12 cellular contexts compared by ENCODE assay signal in the genomic region with DNA sequence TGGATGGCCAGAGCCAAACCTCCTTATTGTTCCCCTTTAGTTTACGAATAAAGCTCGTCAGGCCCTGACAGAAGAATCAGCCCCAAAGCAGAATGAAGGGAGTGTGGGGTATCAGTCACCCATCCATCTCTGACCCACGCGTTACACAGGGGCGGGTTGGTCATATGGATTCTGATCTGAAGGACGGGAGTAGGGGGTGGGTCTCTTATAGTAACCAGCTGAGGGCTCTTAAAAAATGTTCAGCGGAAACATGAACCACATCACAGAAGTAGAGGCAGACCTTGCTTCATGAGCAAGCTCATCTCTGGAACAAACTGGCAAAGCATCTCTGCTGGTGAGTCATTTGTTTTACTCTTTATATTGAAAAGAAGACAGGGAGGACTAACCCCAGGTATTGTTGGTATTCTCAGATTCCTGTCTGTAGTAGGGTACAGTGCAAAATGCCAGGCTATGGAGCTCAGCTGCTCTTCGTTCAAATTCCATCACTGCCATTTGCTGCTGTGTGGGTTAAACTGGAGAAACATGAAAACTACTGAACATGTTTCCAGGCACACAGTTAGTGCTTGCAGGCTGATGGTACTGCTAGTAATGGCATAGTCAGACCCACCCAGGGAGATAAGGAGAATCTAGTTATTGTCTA. TPM values are rescaled to one million over a fixed set of nuclear protein-coding genes. Genes with fewer than 3 reads are reported as not detected.
DNase-seq lines count a peak whose midpoint lies in the region; ATAC-seq and TF ChIP-seq lines count a peak whose summit lies in the region.
"Had no signal": no experiment of that assay in that cellular context is flagged by ENCODE, and none has a peak within 500 bp of the region (broad histone marks: within the 10 kb centered on the region; RNA-seq: fewer than 3 reads in every experiment).

A gene (plus strand): TSS at position 258 of the 640 bp plus-strand sequence. CDS start 3,018 bp downstream, outside the sequence.

- peaks cover 12% of the 10 kb centered on the region for H3K4me1 ChIP-seq in mucosa of descending colon (ENCODE audit: low read depth)

- H3K27me3 Mint-ChIP-seq in T-cell = no peaks in the 10 kb centered on the region
- peaks cover 0 to 1% (median 0%) of the 10 kb centered on the region in 3 donors for H3K27me3 Mint-ChIP-seq in CD14-positive monocyte (ENCODE audit: low read depth in 3 of 3)
- H3K27me3 Mint-ChIP-seq in Calu3 (ENCODE audit: unreplicated experiment) = no peaks in the 10 kb centered on the region
- H3K27me3 Mint-ChIP-seq: activated B cell treated with CpG ODN at 0.5 μM for 24 hours had no signal

- H3K36me3 ChIP-seq in mucosa of descending colon (ENCODE audit: low read depth) = no peaks in the 10 kb centered on the region

- CTCF ChIA-PET in T-cell (lab: Charles Lee) = interaction anchor here (0.8 to 7.9 kb wide), 14 partner anchors 10 to 435 kb away, joined by 3 to 97 read pairs (median 5); a partner anchor contains a TSS
- CTCF ChIA-PET in Calu3 (lab: Charles Lee) = interaction anchor here (1.0 kb wide), 1 partner anchor 433 kb away, joined by 3 read pairs; no protein-coding TSS in a partner anchor

- intact Hi-C loops in mucosa of descending colon (cut with DNase I, micrococcal nuclease) (loop anchor here in 1 of 2 donors (5.0 kb wide), 1 partner anchor 134 kb away; no protein-coding TSS in a partner anchor), CD14-positive monocyte (cut with micrococcal nuclease) (no loop called here), Calu3 (cut with micrococcal nuclease; ENCODE audit: unreplicated experiment) (loop anchor here (5.0 kb wide), 1 partner anchor 264 kb away; a partner anchor contains a TSS)

- H3K4me1 Mint-ChIP-seq in T-cell (peaks cover 46 to 87% (median 70%) of the 10 kb centered on the region in 3 donors), CD14-positive monocyte (peaks cover 4% of the 10 kb centered on the region), Calu3 (ENCODE audit: low read depth, unreplicated experiment) (peaks cover 8% of the 10 kb centered on the region)
- H3K4me1 Mint-ChIP-seq: neural crest cell had no signal

- ATAC-seq in T-cell (replicated peaks in 1 of 4) (peak; percentile 76 to 90 (median 83)), mucosa of descending colon (peak; percentile 46)

- H3K36me3 Mint-ChIP-seq in T-cell (peaks cover 53% of the 10 kb centered on the region), CD14-positive monocyte (peaks cover 61 to 63% of the 10 kb centered on the region in 2 donors), Calu3 (ENCODE audit: insufficient read depth, unreplicated experiment) (no peaks in the 10 kb centered on the region)

- DNase-seq in T-cell (peak in 11 of 34 experiments; percentile 3 to 39 (median 29)), activated T-cell treated with anti-CD3 and anti-CD28 coated beads for 48 hours (ENCODE audit: low read depth) (peak; percentile 20), mucosa of descending colon (no peak), NCI-H2029 treated with DMSO at 0.1 percent for 48 hours (lab: John Stamatoyannopoulos, UW) (no peak), CD14-positive monocyte (ENCODE audit: low spot score) (no peak), Calu3 (no peak), NCI-H2227 (lab: John Stamatoyannopoulos, UW; ENCODE audit: unreplicated experiment) (no peak)
- DNase-seq in stimulated activated CD8-positive, alpha-beta memory T cell treated with anti-CD3 and anti-CD28 coated beads, Interleukin-15, amount 100 ng/mL, for 4 hours (ENCODE audit: low read depth in 2 of 2) = peak; percentile 19 to 30
- DNase-seq: activated B cell treated with CpG ODN at 0.5 μM for 24 hours, DMS53, NCI-H1105 had no signal

- H3K4me3 ChIP-seq in mucosa of descending colon = no peak within 1 kb of the TSS

- peak within 1 kb of the TSS; percentile 82 to 88 for H3K27ac Mint-ChIP-seq in T-cell
- H3K27ac Mint-ChIP-seq in CD14-positive monocyte = no peak within 1 kb of the TSS
- H3K27ac Mint-ChIP-seq in Calu3 (ENCODE audit: unreplicated experiment) = no peak within 1 kb of the TSS
- H3K27ac Mint-ChIP-seq: activated B cell treated with CpG ODN at 0.5 μM for 24 hours had no signal

- H3K4me3 Mint-ChIP-seq in T-cell (peak within 1 kb of the TSS; percentile 61 to 73 (median 67)), CD14-positive monocyte (no peak within 1 kb of the TSS), Calu3 (ENCODE audit: low read depth, unreplicated experiment) (no peak within 1 kb of the TSS)
- H3K4me3 Mint-ChIP-seq: activated B cell treated with CpG ODN at 0.5 μM for 24 hours, neural crest cell had no signal

- H3K9me3 Mint-ChIP-seq in T-cell (peaks cover 0 to 2% (median 0%) of the 10 kb centered on the region in 3 donors), CD14-positive monocyte (no peaks in the 10 kb centered on the region), Calu3 (ENCODE audit: low read depth, unreplicated experiment) (peaks cover 4% of the 10 kb centered on the region)
- H3K9me3 Mint-ChIP-seq: activated B cell treated with CpG ODN at 0.5 μM for 24 hours, neural crest cell had no signal

- no TSS peak for BruUV-seq in Calu3 (replicated peaks; lab: Mats Ljungman, UMichigan)

- TF ChIP-seq CTCF in mucosa of descending colon (IDR thresholded peaks at IDR 0.05) (no peak), CD14-positive monocyte (IDR thresholded peaks at IDR 0.05) (no peak), Calu3 (IDR thresholded peaks at IDR 0.05; ENCODE audit: unreplicated experiment) (no peak)

- no peaks in the 10 kb centered on the region for H3K9me3 ChIP-seq in mucosa of descending colon

- POLR2A ChIA-PET in T-cell (lab: Charles Lee) = interaction anchor here in 1 of 2 donors (0.7 to 1.0 kb wide), 2 partner anchors 23 to 122 kb away, joined by 3 to 4 read pairs; no protein-coding TSS in a partner anchor

RNA-seq across cellular contexts. Expression of the gene that starts here (rescaled TPM):
- 10 to 100 TPM in 1 of 5 donors, 1 to 10 TPM in 4; 2.0 to 14.7 (median 3.7) TPM for total RNA-seq in T-cell
- total RNA-seq in mucosa of descending colon = 1 to 10 TPM; 1.5 to 3.6 (median 1.7) TPM
- under 1 TPM in 1 of 2 donors, not detected in 1; 0.10 TPM for polyA plus RNA-seq in CD14-positive monocyte
- not detected in 2 replicates for total RNA-seq in Calu3 (2022)
- total RNA-seq: activated B cell treated with CpG ODN at 0.5 μM for 24 hours, neural crest cell had no signal

Comparison
In these comparisons a context has a peak if more than half of its experiments do, and no peak if none do; other contexts are left out.
1. DNase-seq: peak in activated T-cell treated with anti-CD3 and anti-CD28 coated beads for 48 hours (single experiment) and stimulated activated CD8-positive, alpha-beta memory T cell treated with anti-CD3 and anti-CD28 coated beads, Interleukin-15, amount 100 ng/mL, for 4 hours (2 of 2); none in mucosa of descending colon (0 of 3), NCI-H2029 treated with DMSO at 0.1 percent for 48 hours (single experiment), CD14-positive monocyte (single experiment), Calu3 (single experiment) and NCI-H2227 (single experiment).
2. H3K27ac Mint-ChIP-seq: peak in T-cell (2 of 2); none in CD14-positive monocyte (0 of 7) and Calu3 (single experiment).
3. H3K4me3 Mint-ChIP-seq: peak in T-cell (3 of 3); none in CD14-positive monocyte (0 of 2) and Calu3 (single experiment).